In the genomic region with DNA sequence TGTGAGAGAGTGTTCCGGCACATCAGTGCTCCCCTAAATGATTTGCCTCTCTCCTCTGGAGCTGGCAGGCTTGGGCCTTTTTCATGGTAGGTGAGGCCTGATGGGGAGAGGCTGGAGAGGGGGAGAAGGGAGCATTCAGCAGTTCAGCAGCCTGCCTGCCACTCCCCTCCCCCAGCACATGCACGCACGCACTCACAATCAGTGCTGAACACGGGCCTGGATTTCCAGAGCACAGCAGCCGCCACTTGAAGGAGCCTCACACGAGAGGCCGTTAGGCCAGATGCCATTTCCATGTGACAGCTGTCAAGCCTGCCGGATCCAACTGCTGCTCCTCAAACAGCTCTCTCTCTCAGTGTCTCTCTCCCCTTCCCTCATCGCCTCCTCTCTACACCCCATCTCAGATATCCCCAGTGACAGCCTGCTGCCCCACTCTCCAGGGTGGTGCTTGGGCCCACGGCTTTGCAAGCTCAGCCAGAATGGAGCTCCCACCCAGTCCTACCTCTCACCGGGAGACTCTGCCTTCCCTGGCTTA, we compare ENCODE assay signal across 12 cellular contexts.
A peak's percentile ranks its signal among the peaks of the same experiment; 100 is the strongest.
DNase-seq lines count a peak whose midpoint lies in the region; ATAC-seq and TF ChIP-seq lines count a peak whose summit lies in the region.
"Had no signal": no experiment of that assay in that cellular context is flagged by ENCODE, and none has a peak within 500 bp of the region (broad histone marks: within the 10 kb centered on the region; RNA-seq: fewer than 3 reads in every experiment).

No MANE protein-coding gene starts in this region.

- no peak for DNase-seq in activated naive CD8-positive, alpha-beta T cell treated with anti-CD3 and anti-CD28 coated beads, Interleukin-2, amount 10 ng/mL, durations not matched to agents 7 days and 5 days
- DNase-seq in activated naive CD8-positive, alpha-beta T cell treated with anti-CD3 and anti-CD28 coated beads for 36 hours = no peak
- DNase-seq in islet precursor cell (peak; percentile 96), NOMO-1 treated with dmso at 0.1 percent for 144 hours (lab: John Stamatoyannopoulos, UW; ENCODE audit: unreplicated experiment) (no peak), inferior parietal cortex (ENCODE audit: extremely low spot score) (no peak), Calu3 (no peak)
- DNase-seq: activated gamma-delta T cell treated with Interleukin-2 at 50 U/mL for 16 hours, left colon had no signal

- intact Hi-C loops in Calu3 (cut with micrococcal nuclease; ENCODE audit: unreplicated experiment) = no loop called here

- peaks cover 2% of the 10 kb centered on the region for H3K36me3 Mint-ChIP-seq in activated naive CD8-positive, alpha-beta T cell treated with anti-CD3 and anti-CD28 coated beads, Interleukin-2, amount 10 ng/mL, durations not matched to agents 7 days and 5 days
- H3K36me3 Mint-ChIP-seq in activated naive CD8-positive, alpha-beta T cell treated with anti-CD3 and anti-CD28 coated beads for 36 hours = peaks cover 5% of the 10 kb centered on the region
- peaks cover 4% of the 10 kb centered on the region for H3K36me3 Mint-ChIP-seq in Calu3 (ENCODE audit: insufficient read depth, unreplicated experiment)

- no peak overlapping the region for H3K4me3 ChIP-seq in OCI-LY1 (ENCODE audit: low read depth, low read length, poor library complexity, severe bottlenecking)
- H3K4me3 ChIP-seq: GM12878 had no signal

- peaks cover 5% of the 10 kb centered on the region for H3K4me1 Mint-ChIP-seq in activated naive CD8-positive, alpha-beta T cell treated with anti-CD3 and anti-CD28 coated beads, Interleukin-2, amount 10 ng/mL, durations not matched to agents 7 days and 5 days
- H3K4me1 Mint-ChIP-seq in activated naive CD8-positive, alpha-beta T cell treated with anti-CD3 and anti-CD28 coated beads for 36 hours = peaks cover 13% of the 10 kb centered on the region
- peaks cover 10% of the 10 kb centered on the region for H3K4me1 Mint-ChIP-seq in Calu3 (ENCODE audit: low read depth, unreplicated experiment)

- peaks cover 19% of the 10 kb centered on the region; the same call in 1 of the 2 replicates for H3K36me3 ChIP-seq in OCI-LY1 (ENCODE audit: insufficient read depth, low read length)

- H3K9ac ChIP-seq in OCI-LY1 (ENCODE audit: low read length) = peak overlapping the region; percentile 48; the same call in 1 of the 2 replicates

- no peaks in the 10 kb centered on the region for H3K27me3 Mint-ChIP-seq in activated naive CD8-positive, alpha-beta T cell treated with anti-CD3 and anti-CD28 coated beads, Interleukin-2, amount 10 ng/mL, durations not matched to agents 7 days and 5 days
- no peaks in the 10 kb centered on the region for H3K27me3 Mint-ChIP-seq in activated naive CD8-positive, alpha-beta T cell treated with anti-CD3 and anti-CD28 coated beads for 36 hours
- H3K27me3 Mint-ChIP-seq in Calu3 (ENCODE audit: unreplicated experiment) = no peaks in the 10 kb centered on the region

- peaks cover 98% of the 10 kb centered on the region for H3K4me1 ChIP-seq in OCI-LY1 (ENCODE audit: insufficient read depth, low read length, severe bottlenecking)

- H3K4me3 Mint-ChIP-seq in activated naive CD8-positive, alpha-beta T cell treated with anti-CD3 and anti-CD28 coated beads, Interleukin-2, amount 10 ng/mL, durations not matched to agents 7 days and 5 days = no peak overlapping the region
- H3K4me3 Mint-ChIP-seq in activated naive CD8-positive, alpha-beta T cell treated with anti-CD3 and anti-CD28 coated beads for 36 hours = no peak overlapping the region
- H3K4me3 Mint-ChIP-seq in Calu3 (ENCODE audit: low read depth, unreplicated experiment) = no peak overlapping the region
- H3K4me3 Mint-ChIP-seq: T-helper 2 cell treated with Interferon-gamma antibody and Interleukin-4, amounts not matched to agents 5 μg/mL and 100 μg/mL, for 36 hours had no signal

- H2AFZ ChIP-seq in OCI-LY1 (ENCODE audit: low read length) = no peak overlapping the region

- POLR2A ChIA-PET in activated naive CD8-positive, alpha-beta T cell treated with anti-CD3 and anti-CD28 coated beads, Interleukin-2, amount 10 ng/mL, durations not matched to agents 7 days and 5 days (lab: Charles Lee) = no interaction called here

- H3K9me3 ChIP-seq in OCI-LY1 (ENCODE audit: low read length) = no peaks in the 10 kb centered on the region

- ATAC-seq in activated naive CD8-positive, alpha-beta T cell treated with anti-CD3 and anti-CD28 coated beads, Interleukin-2, amount 10 ng/mL, durations not matched to agents 7 days and 5 days (ENCODE audit: low read depth) = no peak
- ATAC-seq in GM18873 (IDR thresholded peaks at IDR 0.05; ENCODE audit: low FRiP score, unreplicated experiment) = no peak
- ATAC-seq: GM12878, left colon had no signal

- peak overlapping the region; percentile 28; the same call in 1 of the 2 replicates for H3K4me2 ChIP-seq in OCI-LY1 (ENCODE audit: low read length)

- TF ChIP-seq CTCF in OCI-LY1 (IDR thresholded peaks at IDR 0.05; ENCODE audit: low read length) (no peak), Calu3 (IDR thresholded peaks at IDR 0.05; ENCODE audit: unreplicated experiment) (no peak)

- H3K27me3 ChIP-seq in OCI-LY1 (ENCODE audit: insufficient read depth, low read length) = no peaks in the 10 kb centered on the region

- CTCF ChIA-PET in Calu3 (lab: Charles Lee) = no interaction called here

- no peaks in the 10 kb centered on the region; the same call in 1 of the 2 replicates for H3F3A ChIP-seq in OCI-LY1 (ENCODE audit: insufficient read depth, low read length)

- H4K20me1 ChIP-seq in OCI-LY1 (ENCODE audit: insufficient read depth, low read length) = no peaks in the 10 kb centered on the region

- peaks cover 14% of the 10 kb centered on the region for H3K79me2 ChIP-seq in OCI-LY1 (ENCODE audit: insufficient read depth, low read length)

- H3K9me2 ChIP-seq in OCI-LY1 (ENCODE audit: low read depth, low read length) = no peaks in the 10 kb centered on the region

- peak overlapping the region; percentile 100 for H3K27ac ChIP-seq in OCI-LY1 (ENCODE audit: low read depth, low read length, poor library complexity, severe bottlenecking)

- BruUV-seq in Calu3 (replicated peaks; lab: Mats Ljungman, UMichigan) = no TSS peak

- peak overlapping the region; percentile 65 for H3K27ac Mint-ChIP-seq in activated naive CD8-positive, alpha-beta T cell treated with anti-CD3 and anti-CD28 coated beads, Interleukin-2, amount 10 ng/mL, durations not matched to agents 7 days and 5 days
- H3K27ac Mint-ChIP-seq in activated naive CD8-positive, alpha-beta T cell treated with anti-CD3 and anti-CD28 coated beads for 36 hours = no peak overlapping the region
- no peak overlapping the region for H3K27ac Mint-ChIP-seq in Calu3 (ENCODE audit: unreplicated experiment)
- H3K27ac Mint-ChIP-seq: T-helper 2 cell treated with Interferon-gamma antibody and Interleukin-4, amounts not matched to agents 5 μg/mL and 100 μg/mL, for 36 hours had no signal

- no peaks in the 10 kb centered on the region for H3K9me3 Mint-ChIP-seq in activated naive CD8-positive, alpha-beta T cell treated with anti-CD3 and anti-CD28 coated beads, Interleukin-2, amount 10 ng/mL, durations not matched to agents 7 days and 5 days
- H3K9me3 Mint-ChIP-seq in activated naive CD8-positive, alpha-beta T cell treated with anti-CD3 and anti-CD28 coated beads for 36 hours = no peaks in the 10 kb centered on the region
- no peaks in the 10 kb centered on the region for H3K9me3 Mint-ChIP-seq in Calu3 (ENCODE audit: low read depth, unreplicated experiment)
- H3K9me3 Mint-ChIP-seq: T-helper 2 cell treated with Interferon-gamma antibody and Interleukin-4, amounts not matched to agents 5 μg/mL and 100 μg/mL, for 36 hours had no signal
